Comparison of ENCODE assay signal across 14 cellular contexts in the genomic region with DNA sequence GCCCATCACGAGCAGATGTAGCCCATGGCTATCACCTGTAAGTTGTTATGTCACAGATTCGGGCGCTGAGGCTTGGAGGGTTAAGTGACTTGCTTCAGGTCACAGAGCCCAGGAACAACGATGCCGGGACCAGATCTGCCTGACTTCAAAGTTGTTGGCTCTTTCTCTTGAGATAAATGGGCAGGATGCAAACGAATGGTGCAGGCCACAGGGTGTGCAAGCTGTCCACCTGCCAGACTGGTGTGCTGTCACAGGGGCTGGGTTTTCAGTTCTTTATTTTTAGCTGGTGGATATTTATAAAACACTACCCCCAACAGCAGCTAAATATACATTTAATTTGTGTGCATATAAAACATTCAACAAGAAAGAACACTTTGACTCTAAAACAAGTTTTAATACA.
"Had no signal": no experiment of that assay in that cellular context is flagged by ENCODE, and none has a peak within 500 bp of the region (broad histone marks: within the 10 kb centered on the region; RNA-seq: fewer than 3 reads in every experiment).

No MANE protein-coding gene starts in this region.

- H3K27ac ChIP-seq: body of pancreas, neural progenitor cell, parathyroid adenoma, thoracic aorta had no signal

- H3K79me2 ChIP-seq: parathyroid adenoma had no signal

- H3K4me1 ChIP-seq: body of pancreas, parathyroid adenoma had no signal

- H3K4me3 Mint-ChIP-seq: activated T-cell treated with anti-CD3 and anti-CD28 coated beads, Interleukin-2, amount 50 U/mL, for 24 hours had no signal

- ATAC-seq: body of pancreas had no signal

- H3K36me3 ChIP-seq: neural progenitor cell, thoracic aorta had no signal

- H2AFZ ChIP-seq: neural progenitor cell, parathyroid adenoma had no signal

- H3K36me3 Mint-ChIP-seq: activated naive CD4-positive, alpha-beta T cell treated with anti-CD3 and anti-CD28 coated beads, Interleukin-2, amount 50 U/mL, for 72 hours; neural progenitor cell had no signal

- H3K4me3 ChIP-seq: body of pancreas, lung, neural progenitor cell, thoracic aorta had no signal

- H3K27me3 Mint-ChIP-seq: activated T-cell treated with anti-CD3 and anti-CD28 coated beads, Interleukin-2, amount 50 U/mL, for 24 hours had no signal

- H3K4me2 ChIP-seq: neural progenitor cell had no signal

- H3K9me3 Mint-ChIP-seq: activated naive CD4-positive, alpha-beta T cell treated with anti-CD3 and anti-CD28 coated beads, Interleukin-2, amount 50 U/mL, for 72 hours; activated T-cell treated with anti-CD3 and anti-CD28 coated beads, Interleukin-2, amount 50 U/mL, for 24 hours; neural progenitor cell had no signal

- DNase-seq: activated effector memory CD4-positive, alpha-beta T cell treated with Interleukin-2 at 50 U/mL for 16 hours; activated T-cell treated with anti-CD3 and anti-CD28 coated beads, Interleukin-2, amount 50 U/mL, for 24 hours; body of pancreas; cortex of kidney; effector CD8-positive, alpha-beta T cell; kidney glomerular epithelial cell; stimulated activated CD4-positive, alpha-beta T cell treated with anti-CD3 and anti-CD28 coated beads, Interleukin-12 subunit alpha, Interleukin-12 subunit beta, amount 100 ng/mL, for 4 hours; stimulated activated CD4-positive, alpha-beta T cell treated with anti-CD3 and anti-CD28 coated beads, Interleukin-2, amount 100 ng/mL, for 24 hours; SW 1271 had no signal

- H3K9me3 ChIP-seq: body of pancreas, thoracic aorta had no signal

- H3K9ac ChIP-seq: neural progenitor cell, parathyroid adenoma had no signal

- H3K27me3 ChIP-seq: neural progenitor cell had no signal
